Comparison of ENCODE assay signal across 25 cellular contexts in genomic region chr10:25954851-25955250, GRCh38. TPM values are rescaled to one million over a fixed set of nuclear protein-coding genes. Genes with fewer than 3 reads are reported as not detected.
"Had no signal": no experiment of that assay in that cellular context is flagged by ENCODE, and none has a peak within 500 bp of the region (broad histone marks: within the 10 kb centered on the region; RNA-seq: fewer than 3 reads in every experiment).

No MANE protein-coding gene starts in this region.

- H3K4me3 ChIP-seq: PC-9, Peyer's patch, SJCRH30, SK-N-MC had no signal

- H3K27ac ChIP-seq: PC-9, Peyer's patch, SJCRH30, SK-N-MC had no signal

- H3K36me3 ChIP-seq: Peyer's patch, SJCRH30 had no signal

- H3K4me1 ChIP-seq: Peyer's patch, SJCRH30 had no signal

- H3K27me3 ChIP-seq: Peyer's patch, SJCRH30 had no signal

- H2AFZ ChIP-seq: PC-9 had no signal

- ATAC-seq: HepG2, Right ventricle myocardium inferior had no signal

- H3K4me2 ChIP-seq: PC-9 had no signal

- H3K9me3 ChIP-seq: Peyer's patch, SJCRH30 had no signal

- DNase-seq: IMR-90; Kasumi-1; KG1; MM.1S; NCI-H1092 treated with DMSO at 0.1 percent for 48 hours; NCI-H1436; NCI-H187; NCI-H2029; NCI-H2081 treated with DMSO at 0.1 percent for 48 hours; NCI-H2171; NCI-H226; NCI-H446; NCI-H510A; NCI-H524 treated with DMSO at 0.1 percent for 48 hours; NCI-H69; NCI-H774; NK-92 treated with Interleukin-12 subunit alpha and Interleukin-12 subunit beta, amount 100 ng/mL, for 24 hours; OCI-M1; PC-9; Peyer's patch; SHP77 treated with DMSO at 0.1 percent for 48 hours; SJCRH30 had no signal

RNA-seq across cellular contexts. Expression of gene MYO3A, which starts 20.8 kb away (rescaled TPM):
- polyA plus RNA-seq: HepG2, IMR-90 had no signal
